ENCODE assay signal across 11 cellular contexts in the genomic region with DNA sequence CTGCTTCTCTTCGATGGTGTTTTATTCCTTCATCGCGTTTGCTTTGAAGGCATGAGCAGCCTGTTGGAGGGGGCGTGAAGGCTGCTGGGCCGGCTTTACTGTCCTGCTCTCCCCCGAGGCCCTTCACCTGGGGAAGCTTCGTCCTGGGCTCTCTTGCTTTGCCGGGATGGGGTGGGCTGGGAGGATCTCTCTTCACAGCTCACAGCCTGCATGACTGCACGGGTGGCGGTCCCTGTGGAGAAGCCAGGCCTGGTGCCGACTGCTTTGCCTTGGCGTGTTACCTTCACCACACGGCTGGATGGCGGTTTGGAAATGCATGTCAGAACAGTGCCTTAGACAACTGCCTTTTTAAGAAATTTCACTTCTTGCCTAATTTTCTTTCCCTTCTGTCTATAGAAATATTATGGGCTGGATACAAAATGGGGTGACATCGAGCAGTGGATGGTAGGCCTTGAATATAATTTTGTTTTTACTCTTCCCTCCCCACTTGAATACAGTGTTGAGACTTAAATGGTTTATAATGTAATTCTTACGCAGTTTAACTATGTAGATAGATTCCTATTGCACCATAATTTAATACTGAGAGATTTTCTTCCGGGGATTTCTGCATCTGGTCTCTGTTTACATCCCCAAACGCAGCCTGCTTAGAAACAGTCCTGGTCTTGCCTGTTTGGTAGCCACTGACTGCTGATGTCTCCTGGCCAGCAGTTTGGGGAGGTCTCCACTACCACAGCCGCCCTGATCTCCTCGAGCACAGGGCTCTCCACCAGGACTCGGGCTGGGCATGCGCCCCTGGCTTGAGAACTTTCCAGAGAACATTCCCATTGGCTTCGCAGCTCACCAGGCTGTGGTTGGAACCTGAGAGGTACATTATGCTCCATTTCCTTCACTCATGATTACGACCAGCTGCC.
DNase-seq lines count a peak whose midpoint lies in the region; ATAC-seq and TF ChIP-seq lines count a peak whose summit lies in the region.
"Had no signal": no experiment of that assay in that cellular context is flagged by ENCODE, and none has a peak within 500 bp of the region (broad histone marks: within the 10 kb centered on the region; RNA-seq: fewer than 3 reads in every experiment).

No MANE protein-coding gene starts in this region.

- H3K9ac ChIP-seq in mesendoderm (ENCODE audit: low read length), result no peak overlapping the region

- POLR2A ChIA-PET in naive thymus-derived CD4-positive, alpha-beta T cell (lab: Charles Lee), result interaction anchor here (1.1 kb wide), 1 partner anchor 10 kb away, joined by 3 read pairs; no protein-coding TSS in a partner anchor

- no peak overlapping the region for H4K8ac ChIP-seq in mesendoderm (ENCODE audit: low read depth, low read length)

- H4K5ac ChIP-seq in mesendoderm (ENCODE audit: low read length), result no peak overlapping the region

- no peak overlapping the region for H2BK120ac ChIP-seq in mesendoderm (ENCODE audit: low read depth, low read length)

- no peak overlapping the region for H3K18ac ChIP-seq in mesendoderm (ENCODE audit: low read length)

- H2BK15ac ChIP-seq in mesendoderm (replicated peaks; ENCODE audit: low read depth), result no peak overlapping the region

- peaks cover 0 to 8% (median 0%) of the 10 kb centered on the region in 3 experiments for H3K36me3 ChIP-seq in naive thymus-derived CD4-positive, alpha-beta T cell (ENCODE audit: control insufficient read depth in 2 of 3, insufficient read depth in 3 of 3, low read length in 3 of 3)
- H3K36me3 ChIP-seq in uterus, result no peaks in the 10 kb centered on the region
- H3K36me3 ChIP-seq in mesendoderm (ENCODE audit: control insufficient read depth, insufficient read depth, low read length), result no peaks in the 10 kb centered on the region

- no peaks in the 10 kb centered on the region for H3K9me3 Mint-ChIP-seq in stimulated activated naive CD8-positive, alpha-beta T cell treated with anti-CD3 and anti-CD28 coated beads, Interleukin-15, Interleukin-2, amounts not matched to agents 100 ng/mL and 50 ng/mL, for 24 hours
- no peaks in the 10 kb centered on the region for H3K9me3 Mint-ChIP-seq in central memory CD8-positive, alpha-beta T cell
- no peaks in the 10 kb centered on the region for H3K9me3 Mint-ChIP-seq in naive thymus-derived CD4-positive, alpha-beta T cell

- H3K79me1 ChIP-seq in mesendoderm (ENCODE audit: low read length), result peaks cover 12% of the 10 kb centered on the region

- H3K27ac Mint-ChIP-seq in stimulated activated naive CD8-positive, alpha-beta T cell treated with anti-CD3 and anti-CD28 coated beads, Interleukin-15, Interleukin-2, amounts not matched to agents 100 ng/mL and 50 ng/mL, for 24 hours, result peak overlapping the region; percentile 45
- peak overlapping the region; percentile 86 for H3K27ac Mint-ChIP-seq in central memory CD8-positive, alpha-beta T cell (ENCODE audit: low read depth)
- peak overlapping the region in 7 of 9 donors; percentile 16 to 81 (median 56) for H3K27ac Mint-ChIP-seq in naive thymus-derived CD4-positive, alpha-beta T cell

- H3K9me3 ChIP-seq in naive thymus-derived CD4-positive, alpha-beta T cell (ENCODE audit: control insufficient read depth in 2 of 3, low read length in 3 of 3), result no peaks in the 10 kb centered on the region
- no peaks in the 10 kb centered on the region for H3K9me3 ChIP-seq in uterus
- H3K9me3 ChIP-seq: MG63 had no signal

- H2AK5ac ChIP-seq in mesendoderm (ENCODE audit: low read length), result no peak overlapping the region

- WGBS in mesendoderm (ENCODE audit: extremely low coverage, insufficient coverage, low lambda C conversion rate), result no CpG with 5 or more reads among the region's 24 CpGs

- TF ChIP-seq POLR2A in uterus (IDR thresholded peaks at IDR 0.05), result no peak

- H2BK5ac ChIP-seq in mesendoderm (ENCODE audit: low read length), result no peak overlapping the region

- no peak overlapping the region for H3K4me3 ChIP-seq in naive thymus-derived CD4-positive, alpha-beta T cell (ENCODE audit: low read length)
- H3K4me3 ChIP-seq in uterus (no peak overlapping the region), mesendoderm (ENCODE audit: low read length) (no peak overlapping the region)
- H3K4me3 ChIP-seq: MG63 had no signal

- no peak for TF ChIP-seq CTCF in uterus (IDR thresholded peaks at IDR 0.05)

- H3K79me2 ChIP-seq in mesendoderm (ENCODE audit: control insufficient read depth, insufficient read depth, low read length), result peaks cover 11% of the 10 kb centered on the region

- no peak for ATAC-seq in stimulated activated naive CD8-positive, alpha-beta T cell treated with anti-CD3 and anti-CD28 coated beads, Interleukin-15, Interleukin-2, amounts not matched to agents 100 U/mL and 50 U/mL, for 24 hours
- ATAC-seq in central memory CD8-positive, alpha-beta T cell (replicated peaks; ENCODE audit: extremely low read depth, poor library complexity, severe bottlenecking), result no peak
- ATAC-seq in naive thymus-derived CD4-positive, alpha-beta T cell, result no peak

- no peaks in the 10 kb centered on the region for H3K27me3 Mint-ChIP-seq in stimulated activated naive CD8-positive, alpha-beta T cell treated with anti-CD3 and anti-CD28 coated beads, Interleukin-15, Interleukin-2, amounts not matched to agents 100 ng/mL and 50 ng/mL, for 24 hours
- H3K27me3 Mint-ChIP-seq in central memory CD8-positive, alpha-beta T cell, result no peaks in the 10 kb centered on the region
- no peaks in the 10 kb centered on the region for H3K27me3 Mint-ChIP-seq in naive thymus-derived CD4-positive, alpha-beta T cell

- no peak overlapping the region for H3K4me2 ChIP-seq in mesendoderm (ENCODE audit: low read length)

- intact Hi-C loops in naive thymus-derived CD4-positive, alpha-beta T cell (cut with micrococcal nuclease), result loop anchor here (2.0 kb wide), 2 partner anchors 15 to 21 kb away; no protein-coding TSS in a partner anchor
- intact Hi-C loops in uterus (cut with DNase I; ENCODE audit: low total_unique reads), result no loop called here

- H3K27me3 ChIP-seq in naive thymus-derived CD4-positive, alpha-beta T cell (ENCODE audit: control insufficient read depth in 2 of 2, insufficient read depth in 2 of 2, low read length in 2 of 2), result no peaks in the 10 kb centered on the region
- no peaks in the 10 kb centered on the region for H3K27me3 ChIP-seq in uterus
- H3K27me3 ChIP-seq in mesendoderm (ENCODE audit: insufficient read depth, low read length, poor library complexity), result no peaks in the 10 kb centered on the region
- H3K27me3 ChIP-seq: MG63 had no signal

- no peak overlapping the region for H3K27ac ChIP-seq in naive thymus-derived CD4-positive, alpha-beta T cell (ENCODE audit: low read depth, low read length)
- peak overlapping the region; percentile 81 to 83 for H3K27ac ChIP-seq in uterus
- H3K27ac ChIP-seq in mesendoderm (ENCODE audit: low read depth, low read length), result no peak overlapping the region

- no peak overlapping the region for H3K56ac ChIP-seq in mesendoderm (ENCODE audit: low read length)

- DNase-seq in stimulated activated naive CD8-positive, alpha-beta T cell treated with anti-CD3 and anti-CD28 coated beads, Interleukin-15, Interleukin-2, amounts not matched to agents 100 U/mL and 50 U/mL, for 24 hours, result no peak
- DNase-seq in central memory CD8-positive, alpha-beta T cell (ENCODE audit: low spot score in 2 of 2), result no peak
- DNase-seq in naive thymus-derived CD4-positive, alpha-beta T cell, result no peak
- DNase-seq in uterus (peak in 1 of 2 donors; percentile 15), mesendoderm (no peak)
- DNase-seq in stimulated activated CD4-positive, alpha-beta T cell treated with anti-CD3 and anti-CD28 coated beads, Interleukin-1b, Interleukin-23, amount 100 ng/mL, for 48 hours, result no peak
- no peak for DNase-seq in stimulated activated CD4-positive, alpha-beta T cell treated with anti-CD3 and anti-CD28 coated beads, Interleukin-4, amount 100 ng/mL, for 24 hours
- DNase-seq: GOT3, MG63, occipital lobe had no signal

- CTCF ChIA-PET in naive thymus-derived CD4-positive, alpha-beta T cell (lab: Charles Lee), result interaction anchor here (0.8 to 1.5 kb wide), 3 partner anchors 10 to 45 kb away, joined by 3 to 5 read pairs (median 3); no protein-coding TSS in a partner anchor

- no peak overlapping the region for H3K23ac ChIP-seq in mesendoderm (ENCODE audit: low read length)

- H3K4ac ChIP-seq in mesendoderm (ENCODE audit: low read depth, low read length), result no peak overlapping the region

- peaks cover 57% of the 10 kb centered on the region for H3K36me3 Mint-ChIP-seq in stimulated activated naive CD8-positive, alpha-beta T cell treated with anti-CD3 and anti-CD28 coated beads, Interleukin-15, Interleukin-2, amounts not matched to agents 100 ng/mL and 50 ng/mL, for 24 hours (ENCODE audit: low read depth)
- peaks cover 32% of the 10 kb centered on the region for H3K36me3 Mint-ChIP-seq in central memory CD8-positive, alpha-beta T cell (ENCODE audit: insufficient read depth)
- peaks cover 2 to 26% (median 7%) of the 10 kb centered on the region in 5 donors for H3K36me3 Mint-ChIP-seq in naive thymus-derived CD4-positive, alpha-beta T cell

- H3K4me1 ChIP-seq in naive thymus-derived CD4-positive, alpha-beta T cell (ENCODE audit: control insufficient read depth in 2 of 2, insufficient read depth in 2 of 2, low read length in 2 of 2), result peaks cover 0 to 10% of the 10 kb centered on the region in 2 donors
- H3K4me1 ChIP-seq in uterus (peaks cover 4 to 14% of the 10 kb centered on the region in 2 donors), mesendoderm (ENCODE audit: control insufficient read depth, low read depth, low read length) (no peaks in the 10 kb centered on the region)

- peaks cover 63% of the 10 kb centered on the region for H3K4me1 Mint-ChIP-seq in stimulated activated naive CD8-positive, alpha-beta T cell treated with anti-CD3 and anti-CD28 coated beads, Interleukin-15, Interleukin-2, amounts not matched to agents 100 ng/mL and 50 ng/mL, for 24 hours (ENCODE audit: low read depth)
- peaks cover 72% of the 10 kb centered on the region for H3K4me1 Mint-ChIP-seq in central memory CD8-positive, alpha-beta T cell
- H3K4me1 Mint-ChIP-seq in naive thymus-derived CD4-positive, alpha-beta T cell, result peaks cover 44 to 90% (median 79%) of the 10 kb centered on the region in 7 donors

- H3K4me3 Mint-ChIP-seq in stimulated activated naive CD8-positive, alpha-beta T cell treated with anti-CD3 and anti-CD28 coated beads, Interleukin-15, Interleukin-2, amounts not matched to agents 100 ng/mL and 50 ng/mL, for 24 hours, result no peak overlapping the region
- peak overlapping the region; percentile 35 for H3K4me3 Mint-ChIP-seq in central memory CD8-positive, alpha-beta T cell
- no peak overlapping the region for H3K4me3 Mint-ChIP-seq in naive thymus-derived CD4-positive, alpha-beta T cell

Comparison
In these comparisons a context has a peak if more than half of its experiments do, and no peak if none do; other contexts are left out.
1. H3K27ac ChIP-seq: peak in uterus (2 of 2); none in naive thymus-derived CD4-positive, alpha-beta T cell (single experiment) and mesendoderm (single experiment).
2. Peak in every context shown above with its lines, with median percentiles within 50 percentile points of each other: H3K27ac Mint-ChIP-seq.